ENCODE assay signal across 8 cellular contexts in genomic region chr9:71911061-71911907, GRCh38. TPM values are rescaled to one million over a fixed set of nuclear protein-coding genes. Genes with fewer than 3 reads are reported as not detected.
DNase-seq lines count a peak whose midpoint lies in the region; ATAC-seq and TF ChIP-seq lines count a peak whose summit lies in the region.

ABHD17B (minus strand) TSS chr9:71911193; CDS start chr9:71875080, 36,113 bp downstream.
C9orf85 (plus strand) TSS chr9:71911639; CDS start chr9:71911735, 96 bp downstream.

- H3K36me3 ChIP-seq in PC-3 (ENCODE audit: low read depth, low read length), result no peaks in the 10 kb centered on the region
- no peaks in the 10 kb centered on the region for H3K36me3 ChIP-seq in mucosa of descending colon (ENCODE audit: low read depth)

- BruUV-seq in PC-3 (replicated peaks; lab: Mats Ljungman, UMichigan), result no TSS peak

- TF ChIP-seq CTCF in PC-3 (conservative IDR thresholded peaks at IDR 0.05; ENCODE audit: low read depth, low read length) (no peak), mucosa of descending colon (IDR thresholded peaks at IDR 0.05) (no peak)

- no peak for TF ChIP-seq RAD21 in Ishikawa (IDR thresholded peaks at IDR 0.05; ENCODE audit: low read depth)

- peak; percentile 94 for DNase-seq in DMS114 treated with DMSO at 0.1 percent for 48 hours (lab: John Stamatoyannopoulos, UW; ENCODE audit: unreplicated experiment)
- DNase-seq in PC-3, result peak; percentile 98
- peak; percentile 93 for DNase-seq in activated T-cell treated with anti-CD3 and anti-CD28 coated beads, Interleukin-2, amount 50 U/mL, for 1 hour
- DNase-seq in epithelial cell of prostate (ENCODE audit: low read depth, low spot score), result peak; percentile 97
- DNase-seq in mucosa of descending colon, result peak; percentile 98 to 99 (median 99)
- DNase-seq in stimulated activated CD8-positive, alpha-beta memory T cell treated with anti-CD3 and anti-CD28 coated beads, Interleukin-4, amount 100 ng/mL, for 24 hours (ENCODE audit: low read depth), result peak; percentile 96

- no peaks in the 10 kb centered on the region for H3K27me3 ChIP-seq in PC-3 (ENCODE audit: low read length)

- no peak for TF ChIP-seq EP300 in Ishikawa (IDR thresholded peaks at IDR 0.05; ENCODE audit: borderline replicate concordance)

- H3K27ac ChIP-seq in PC-3 (ENCODE audit: low read length), result peak within 1 kb of the TSS; percentile 79
- peak within 1 kb of the TSS; percentile 89 for H3K27ac ChIP-seq in epithelial cell of prostate

- ATAC-seq in GM21576 (IDR thresholded peaks at IDR 0.05; ENCODE audit: unreplicated experiment) (peak; percentile 92), PC-3 (peak; percentile 88), mucosa of descending colon (peak; percentile 96)

- no peaks in the 10 kb centered on the region for H3K9me2 ChIP-seq in PC-3 (replicated peaks; ENCODE audit: low read length)

- peak within 1 kb of the TSS; percentile 81 for H3K9ac ChIP-seq in PC-3 (ENCODE audit: low read length)

- intact Hi-C loops in PC-3 (cut with micrococcal nuclease) (loop anchor here (1.0 to 10.0 kb wide), 5 partner anchors 33 to 142 kb away; partner anchors contain the start of gene CEMIP2), mucosa of descending colon (cut with DNase I, micrococcal nuclease) (no loop called here)

- peak within 1 kb of the TSS; percentile 86 for H3K4me2 ChIP-seq in PC-3 (ENCODE audit: low read length)

- peak within 1 kb of the TSS; percentile 81 for H2AFZ ChIP-seq in PC-3 (ENCODE audit: low read length)

- H3K4me3 ChIP-seq in PC-3 (ENCODE audit: low read length) (peak within 1 kb of the TSS; percentile 87), mucosa of descending colon (peak within 1 kb of the TSS; percentile 97)

- no peaks in the 10 kb centered on the region for H3F3A ChIP-seq in PC-3 (ENCODE audit: low read length, unreplicated experiment)

- H3K79me2 ChIP-seq in PC-3 (ENCODE audit: low read length), result peaks cover 90% of the 10 kb centered on the region

- no peaks in the 10 kb centered on the region for H3K9me3 ChIP-seq in PC-3 (ENCODE audit: low read length)
- H3K9me3 ChIP-seq in mucosa of descending colon, result no peaks in the 10 kb centered on the region

- H3K4me1 ChIP-seq in PC-3 (ENCODE audit: insufficient read depth, low read length), result peaks cover 10% of the 10 kb centered on the region; the same call in 1 of the 2 replicates
- peaks cover 22% of the 10 kb centered on the region for H3K4me1 ChIP-seq in mucosa of descending colon (ENCODE audit: low read depth)

- CTCF ChIA-PET in PC-3 (lab: Charles Lee), result interaction anchor here (0.6 kb wide), 1 partner anchor 114 kb away, joined by 7 read pairs; no protein-coding TSS in a partner anchor

- peaks cover 31% of the 10 kb centered on the region for H4K20me1 ChIP-seq in PC-3 (ENCODE audit: low read length)

- POLR2A ChIA-PET in PC-3 (lab: Charles Lee; ENCODE audit: unreplicated experiment), result interaction anchor here (0.6 to 1.4 kb wide), 8 partner anchors 9 to 453 kb away, joined by 3 to 26 read pairs (median 4); no protein-coding TSS in a partner anchor

TF ChIP-seq in Ishikawa, 13 proteins besides CTCF, POLR2A, EP300 and RAD21:
- TF ChIP-seq TCF12 (IDR thresholded peaks at IDR 0.05; ENCODE audit: low read depth) (peak; percentile 12; the same call in 1 of the 2 replicates), EGR1 (IDR thresholded peaks at IDR 0.05) (no peak), TAF1 (IDR thresholded peaks at IDR 0.05; ENCODE audit: low read depth) (peak; percentile 97), YY1 (IDR thresholded peaks at IDR 0.05; ENCODE audit: low read depth) (0 out of 2 replicates have a peak, but pooled peaks have one; percentile 3), NFIC (IDR thresholded peaks at IDR 0.05) (peak; percentile 75), CEBPB (IDR thresholded peaks at IDR 0.05) (no peak), USF1 (IDR thresholded peaks at IDR 0.05) (peak; percentile 97), MAX (IDR thresholded peaks at IDR 0.05) (peak; percentile 90)

RNA-seq across cellular contexts. Expression of gene ABHD17B, which starts in this region (rescaled TPM):
- total RNA-seq in PC-3 (2014; rRNA removed) (10.0 and 11.6 TPM in 2 replicates), mucosa of descending colon (10 to 100 TPM; 21.2 to 34.7 (median 23.7) TPM)

RNA-seq across cellular contexts. Expression of gene C9orf85, which starts in this region (rescaled TPM):
- total RNA-seq in PC-3 (2014; rRNA removed), result 7.9 and 13.4 TPM in 2 replicates
- 10 to 100 TPM; 12.6 to 17.0 (median 12.8) TPM for total RNA-seq in mucosa of descending colon

Comparison
In these comparisons a context has a peak if more than half of its experiments do, and no peak if none do; other contexts are left out.
1. Peak in every context shown above with its lines: DNase-seq, ATAC-seq, H3K4me3 ChIP-seq and H3K27ac ChIP-seq.